11 cellular contexts compared by ENCODE assay signal in genomic region chr11:128491195-128491936, GRCh38.
DNase-seq lines count a peak whose midpoint lies in the region; ATAC-seq, FAIRE-seq and TF ChIP-seq lines count a peak whose summit lies in the region.
"Had no signal": no experiment of that assay in that cellular context is flagged by ENCODE, and none has a peak within 500 bp of the region (broad histone marks: within the 10 kb centered on the region; RNA-seq: fewer than 3 reads in every experiment).

No MANE protein-coding gene starts in this region.

- H3K4me1 Mint-ChIP-seq in activated naive CD8-positive, alpha-beta T cell treated with anti-CD3 and anti-CD28 coated beads, Interleukin-2, amount 50 U/mL, for 24 hours, result peaks cover 98% of the 10 kb centered on the region

- H3K36me3 ChIP-seq in Karpas-422 (ENCODE audit: insufficient read depth, low read length) (peaks cover 45% of the 10 kb centered on the region), gastrocnemius medialis (peaks cover 0 to 19% of the 10 kb centered on the region in 2 donors)

- no peak overlapping the region for H3K4me2 ChIP-seq in Karpas-422 (ENCODE audit: low read depth, low read length, poor library complexity, severe bottlenecking)

- peak overlapping the region; percentile 100 for H3K27ac Mint-ChIP-seq in activated naive CD8-positive, alpha-beta T cell treated with anti-CD3 and anti-CD28 coated beads, Interleukin-2, amount 50 U/mL, for 24 hours

- intact Hi-C loops in gastrocnemius medialis (cut with DNase I; ENCODE audit: low total_unique reads), result no loop called here

- H3K27me3 ChIP-seq in Karpas-422 (ENCODE audit: low read length) (no peaks in the 10 kb centered on the region), gastrocnemius medialis (no peaks in the 10 kb centered on the region)

- no peak for TF ChIP-seq POLR2A in GM12891 (IDR thresholded peaks at IDR 0.05; ENCODE audit: low read depth, low read length)
- TF ChIP-seq POLR2A in gastrocnemius medialis (IDR thresholded peaks at IDR 0.05), result no peak

- in situ Hi-C loops in gastrocnemius medialis (cut with MboI; ENCODE audit: low sequenced_read_pairs in 4 of 4), result loop anchor here in 1 of 4 donors (25.0 kb wide), 1 partner anchor 146 kb away; no protein-coding TSS in a partner anchor

- H3K4me3 ChIP-seq in Karpas-422 (ENCODE audit: low read length) (no peak overlapping the region), gastrocnemius medialis (no peak overlapping the region)
- H3K4me3 ChIP-seq: prostate gland had no signal

- peak overlapping the region; percentile 45 for H3K4me3 Mint-ChIP-seq in activated naive CD8-positive, alpha-beta T cell treated with anti-CD3 and anti-CD28 coated beads, Interleukin-2, amount 50 U/mL, for 24 hours

- H3K9me3 ChIP-seq in Karpas-422 (ENCODE audit: low read length) (no peaks in the 10 kb centered on the region), gastrocnemius medialis (no peaks in the 10 kb centered on the region)
- H3K9me3 ChIP-seq: prostate gland had no signal

- H3K9ac ChIP-seq in Karpas-422 (ENCODE audit: low read length), result peak overlapping the region; percentile 13; the same call in 1 of the 2 replicates

- no peaks in the 10 kb centered on the region for H3K27me3 Mint-ChIP-seq in activated naive CD8-positive, alpha-beta T cell treated with anti-CD3 and anti-CD28 coated beads, Interleukin-2, amount 50 U/mL, for 24 hours

- peaks cover 86% of the 10 kb centered on the region for H3K79me2 ChIP-seq in Karpas-422 (ENCODE audit: low read length)

- peak overlapping the region; percentile 93 for H3K27ac ChIP-seq in Karpas-422 (ENCODE audit: low read length)
- H3K27ac ChIP-seq in gastrocnemius medialis, result peak overlapping the region in 3 of 4 donors; percentile 55 to 84 (median 64)
- H3K27ac ChIP-seq: prostate gland had no signal

- DNase-seq in GM12891 (ENCODE audit: insufficient read length, low spot score) (no peak), Karpas-422 (no peak), gastrocnemius medialis (no peak), NCI-H345 (lab: John Stamatoyannopoulos, UW) (no peak), 8988T (no peak)
- no peak for DNase-seq in activated naive CD8-positive, alpha-beta T cell treated with anti-CD3 and anti-CD28 coated beads, Interleukin-2, amount 50 U/mL, for 24 hours
- DNase-seq: activated CD8-positive, alpha-beta memory T cell treated with anti-CD3 and anti-CD28 coated beads, Interleukin-2, amount 50 U/mL, for 48 hours; NCI-H1436; stimulated activated CD4-positive, alpha-beta T cell treated with anti-CD3 and anti-CD28 coated beads, Interleukin-1b, Interleukin-23, amount 100 ng/mL, for 48 hours had no signal

- ATAC-seq in activated naive CD8-positive, alpha-beta T cell treated with anti-CD3 and anti-CD28 coated beads, Interleukin-2, amount 50 U/mL, for 24 hours, result no peak
- no peak for ATAC-seq in gastrocnemius medialis
- no peak for ATAC-seq in HG03439 (IDR thresholded peaks at IDR 0.05; ENCODE audit: unreplicated experiment)

- peaks cover 90% of the 10 kb centered on the region for H3K4me1 ChIP-seq in Karpas-422 (ENCODE audit: low read length)
- peaks cover 56 to 67% of the 10 kb centered on the region in 2 donors for H3K4me1 ChIP-seq in gastrocnemius medialis

- H3K9me3 Mint-ChIP-seq in activated naive CD8-positive, alpha-beta T cell treated with anti-CD3 and anti-CD28 coated beads, Interleukin-2, amount 50 U/mL, for 24 hours, result no peaks in the 10 kb centered on the region

- H4K20me1 ChIP-seq in Karpas-422 (ENCODE audit: insufficient read depth, low read depth, low read length), result peaks cover 12% of the 10 kb centered on the region; the same call in 1 of the 2 replicates

- no peak for TF ChIP-seq CTCF in gastrocnemius medialis (IDR thresholded peaks at IDR 0.05 in 4 of 5, conservative IDR thresholded peaks at IDR 0.05 in 1 of 5)

- peak; percentile 89 for FAIRE-seq in GM12891 (lab: Jason Lieb, UNC)

- H2AFZ ChIP-seq in Karpas-422 (ENCODE audit: low read length), result no peak overlapping the region

- no peaks in the 10 kb centered on the region for H3K9me2 ChIP-seq in Karpas-422 (replicated peaks; ENCODE audit: insufficient read depth, low read length)

- peaks cover 84% of the 10 kb centered on the region for H3K36me3 Mint-ChIP-seq in activated naive CD8-positive, alpha-beta T cell treated with anti-CD3 and anti-CD28 coated beads, Interleukin-2, amount 50 U/mL, for 24 hours (ENCODE audit: low read depth)

TF ChIP-seq in GM12891, 5 proteins besides CTCF, POLR2A, EP300 and RAD21:
- TF ChIP-seq POU2F2 (IDR thresholded peaks at IDR 0.05; ENCODE audit: low read depth, low read length) (no peak), POLR2AphosphoS5 (IDR thresholded peaks at IDR 0.05; ENCODE audit: low read depth, low read length) (no peak), SPI1 (IDR thresholded peaks at IDR 0.05; ENCODE audit: low read depth, low read length) (no peak), PAX5 (IDR thresholded peaks at IDR 0.05; ENCODE audit: insufficient read depth, low read length, severe bottlenecking) (no peak), TAF1 (IDR thresholded peaks at IDR 0.05; ENCODE audit: low read depth, low read length) (no peak)
